ENCODE assay signal across 5 cellular contexts in the genomic region with DNA sequence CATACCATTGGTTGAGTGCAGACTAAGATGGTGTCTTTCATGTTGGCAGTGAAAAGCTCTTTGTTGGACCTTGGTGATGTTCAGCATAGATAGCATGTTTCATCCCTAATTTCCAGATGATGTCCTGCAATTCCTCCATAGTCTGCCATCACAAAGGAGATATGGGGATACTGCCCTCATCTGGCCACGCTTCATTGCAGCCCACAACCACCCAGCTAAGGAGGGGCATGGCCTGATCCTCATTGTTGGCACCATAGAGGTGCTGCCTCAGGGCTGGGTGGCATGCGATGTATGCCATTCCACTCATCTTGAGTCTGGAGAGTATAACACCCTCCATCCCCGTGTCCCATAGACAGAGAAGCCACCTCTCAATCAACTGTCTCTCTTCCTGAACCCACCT.
"Had no signal": no experiment of that assay in that cellular context is flagged by ENCODE, and none has a peak within 500 bp of the region (broad histone marks: within the 10 kb centered on the region; RNA-seq: fewer than 3 reads in every experiment).

No MANE protein-coding gene starts in this region.

- ATAC-seq: HCT116, K562 had no signal

- DNase-seq: GM23248, H7, IMR-90 had no signal
